7 cellular contexts compared by ENCODE assay signal in the genomic region with DNA sequence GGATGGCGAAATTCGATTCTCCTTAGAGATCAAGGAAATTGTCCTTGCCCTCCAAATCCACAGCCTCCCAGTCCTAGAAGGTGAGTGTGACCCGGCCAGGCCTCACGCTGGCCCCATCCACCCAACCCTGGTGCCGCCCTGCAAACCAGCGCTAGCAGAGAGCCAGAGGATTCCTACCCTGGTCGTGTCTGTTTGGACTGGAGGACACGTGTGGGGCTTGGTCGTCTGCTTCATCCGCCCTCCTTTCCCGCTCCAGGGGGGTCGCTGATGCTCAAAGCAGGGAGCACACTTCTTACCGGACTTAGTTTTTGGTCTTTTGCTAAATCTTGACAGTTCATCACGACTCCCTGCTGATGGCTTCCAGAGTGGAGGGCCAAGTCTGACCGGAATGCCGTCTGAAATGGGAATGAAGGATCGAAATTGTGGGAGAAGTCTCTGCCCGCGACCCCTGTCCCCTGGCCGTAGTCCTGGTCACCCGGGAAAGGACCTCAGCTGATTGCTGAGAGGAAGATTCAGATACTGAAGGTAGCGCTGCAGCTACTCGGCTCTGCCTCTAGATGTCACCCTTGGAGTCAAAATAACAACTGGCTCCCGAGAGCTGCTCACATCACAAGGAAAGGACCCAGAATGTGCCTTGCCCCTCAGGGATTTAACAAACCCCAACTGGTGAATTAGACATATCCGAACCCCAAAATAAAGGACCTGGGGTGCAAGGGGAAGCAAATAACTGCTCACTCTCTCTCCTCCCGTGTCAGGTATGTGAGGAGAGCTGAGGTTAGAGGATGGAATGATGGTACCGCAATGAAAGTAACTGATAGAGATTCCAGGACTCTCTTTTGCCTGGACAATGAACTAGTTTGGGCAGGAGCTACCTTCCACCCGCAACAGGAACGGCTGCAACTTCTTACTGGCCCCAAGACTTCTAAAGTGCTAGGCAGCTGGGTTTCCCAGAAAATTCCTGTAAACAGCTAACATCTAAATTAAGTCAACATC. TPM values are rescaled to one million over a fixed set of nuclear protein-coding genes. Genes with fewer than 3 reads are reported as not detected.
DNase-seq lines count a peak whose midpoint lies in the region; ATAC-seq and TF ChIP-seq lines count a peak whose summit lies in the region.

No MANE protein-coding gene starts in this region.

- H3K79me2 ChIP-seq in GM23338 (replicated peaks; ENCODE audit: insufficient read depth): no peaks in the 10 kb centered on the region
- H3K79me2 ChIP-seq in KMS-11 (ENCODE audit: insufficient read depth, low read depth): no peaks in the 10 kb centered on the region

- H3K9me3 Mint-ChIP-seq in GM23338: no peaks in the 10 kb centered on the region
- H3K9me3 Mint-ChIP-seq in activated naive CD8-positive, alpha-beta T cell treated with anti-CD3 and anti-CD28 coated beads, Interleukin-2, amount 10 ng/mL, durations not matched to agents 7 days and 5 days: no peaks in the 10 kb centered on the region

- H3K36me3 ChIP-seq in GM23338 (ENCODE audit: insufficient read depth) (no peaks in the 10 kb centered on the region), KMS-11 (ENCODE audit: insufficient read depth) (no peaks in the 10 kb centered on the region)

- H4K20me1 ChIP-seq in GM23338 (replicated peaks; ENCODE audit: insufficient read depth) (no peaks in the 10 kb centered on the region), KMS-11 (ENCODE audit: insufficient read depth) (no peaks in the 10 kb centered on the region)

- peaks cover 2% of the 10 kb centered on the region for H3K27me3 Mint-ChIP-seq in GM23338 (ENCODE audit: insufficient read depth, low read depth, poor library complexity)
- H3K27me3 Mint-ChIP-seq in activated naive CD8-positive, alpha-beta T cell treated with anti-CD3 and anti-CD28 coated beads, Interleukin-2, amount 10 ng/mL, durations not matched to agents 7 days and 5 days: peaks cover 29% of the 10 kb centered on the region

- DNase-seq in GM12864 (ENCODE audit: low read depth) (no peak), GM23338 (ENCODE audit: low spot score) (peak; percentile 91), RPMI7951 (ENCODE audit: low read depth) (peak; percentile 57), left cardiac atrium (peak; percentile 25), renal cortical epithelial cell (ENCODE audit: low read depth) (peak; percentile 46)
- peak; percentile 29 for DNase-seq in activated naive CD8-positive, alpha-beta T cell treated with anti-CD3 and anti-CD28 coated beads, Interleukin-2, amount 10 ng/mL, durations not matched to agents 7 days and 5 days

- intact Hi-C loops in left cardiac atrium (cut with DNase I): loop anchor here in 1 of 2 donors (5.0 to 10.0 kb wide), 2 partner anchors 616 to 683 kb away; no protein-coding TSS in a partner anchor

- no peaks in the 10 kb centered on the region for H3F3A ChIP-seq in GM23338 (replicated peaks; ENCODE audit: low read depth)

- H3K4me3 Mint-ChIP-seq in GM23338: peak overlapping the region; percentile 55; the same call in 2 of the 3 replicates
- no peak overlapping the region for H3K4me3 Mint-ChIP-seq in activated naive CD8-positive, alpha-beta T cell treated with anti-CD3 and anti-CD28 coated beads, Interleukin-2, amount 10 ng/mL, durations not matched to agents 7 days and 5 days

- no peaks in the 10 kb centered on the region for H3K36me3 Mint-ChIP-seq in GM23338 (ENCODE audit: low read depth)
- no peaks in the 10 kb centered on the region for H3K36me3 Mint-ChIP-seq in activated naive CD8-positive, alpha-beta T cell treated with anti-CD3 and anti-CD28 coated beads, Interleukin-2, amount 10 ng/mL, durations not matched to agents 7 days and 5 days

- H3K9ac ChIP-seq in KMS-11: no peak overlapping the region

- H3K4me1 Mint-ChIP-seq in GM23338: no peaks in the 10 kb centered on the region
- no peaks in the 10 kb centered on the region for H3K4me1 Mint-ChIP-seq in activated naive CD8-positive, alpha-beta T cell treated with anti-CD3 and anti-CD28 coated beads, Interleukin-2, amount 10 ng/mL, durations not matched to agents 7 days and 5 days

- ATAC-seq in GM23338: peak; percentile 98
- ATAC-seq in activated naive CD8-positive, alpha-beta T cell treated with anti-CD3 and anti-CD28 coated beads, Interleukin-2, amount 10 ng/mL, durations not matched to agents 7 days and 5 days (ENCODE audit: low read depth): peak; percentile 73
- ATAC-seq in left cardiac atrium: peak; percentile 68 to 80

- H3K4me3 ChIP-seq in GM12864 (ENCODE audit: low read depth, low read length): no peak overlapping the region
- peak overlapping the region; percentile 43 for H3K4me3 ChIP-seq in GM23338
- H3K4me3 ChIP-seq in KMS-11 (IDR thresholded peaks at IDR 0.05; ENCODE audit: insufficient read depth, low read depth, low read length): no peak overlapping the region

- no peaks in the 10 kb centered on the region for H3K4me1 ChIP-seq in GM23338 (ENCODE audit: insufficient read depth)
- H3K4me1 ChIP-seq in KMS-11 (ENCODE audit: low read depth, poor library complexity, severe bottlenecking): no peaks in the 10 kb centered on the region

- POLR2A ChIA-PET in activated naive CD8-positive, alpha-beta T cell treated with anti-CD3 and anti-CD28 coated beads, Interleukin-2, amount 10 ng/mL, durations not matched to agents 7 days and 5 days (lab: Charles Lee): no interaction called here

- H3K27ac ChIP-seq in GM23338 (ENCODE audit: low read depth): no peak overlapping the region
- no peak overlapping the region for H3K27ac ChIP-seq in KMS-11

- H3K27me3 ChIP-seq in GM23338 (ENCODE audit: insufficient read depth): no peaks in the 10 kb centered on the region
- H3K27me3 ChIP-seq in KMS-11 (ENCODE audit: insufficient read depth, low read depth): no peaks in the 10 kb centered on the region

- no peaks in the 10 kb centered on the region for H3K9me2 ChIP-seq in GM23338 (ENCODE audit: insufficient read depth)

- peak overlapping the region; percentile 73 for H3K4me2 ChIP-seq in GM23338
- no peak overlapping the region for H3K4me2 ChIP-seq in KMS-11

- H3K27ac Mint-ChIP-seq in GM23338: no peak overlapping the region
- no peak overlapping the region for H3K27ac Mint-ChIP-seq in activated naive CD8-positive, alpha-beta T cell treated with anti-CD3 and anti-CD28 coated beads, Interleukin-2, amount 10 ng/mL, durations not matched to agents 7 days and 5 days

- H2AFZ ChIP-seq in GM23338: peak overlapping the region; percentile 93
- H2AFZ ChIP-seq in KMS-11 (ENCODE audit: low read depth): peak overlapping the region; percentile 47; the same call in 1 of the 2 replicates

- TF ChIP-seq CTCF in GM12864 (IDR thresholded peaks at IDR 0.05; ENCODE audit: low read depth, low read length, missing control alignments): peak; percentile 93
- TF ChIP-seq CTCF in GM23338 (conservative IDR thresholded peaks at IDR 0.05; ENCODE audit: low read depth in 2 of 2): peak; percentile 80 to 88
- peak; percentile 86 for TF ChIP-seq CTCF in KMS-11 (conservative IDR thresholded peaks at IDR 0.05; ENCODE audit: low read depth, low read length)

TF ChIP-seq in GM23338, 12 proteins besides CTCF, POLR2A, EP300 and RAD21 (continues in another document):
- TF ChIP-seq EZH2 (IDR thresholded peaks at IDR 0.05; ENCODE audit: low read depth, unreplicated experiment): no peak

RNA-seq across cellular contexts. Expression of gene ORC5, which starts 23.5 kb away (rescaled TPM):
- 22.1 and 89.0 TPM in 2 replicates for total RNA-seq in GM23338 (2014; rRNA removed; shearing (Covaris generic))
- 9.8 and 10.9 TPM in 2 replicates for polyA plus RNA-seq in GM23338 (2016; fragmentation: Nextera tagmentation; extraction: Ambion mirVana)
- total RNA-seq in RPMI7951 (2014; rRNA removed; shearing (Covaris generic)): 33.3 and 37.1 TPM in 2 replicates
- 10 to 100 TPM; 20.3 to 20.8 TPM for total RNA-seq in activated naive CD8-positive, alpha-beta T cell treated with anti-CD3 and anti-CD28 coated beads, Interleukin-2, amount 10 ng/mL, durations not matched to agents 7 days and 5 days
- total RNA-seq in left cardiac atrium: 10 to 100 TPM; 10.0 to 10.5 TPM
- 16.8 and 137 TPM in 2 replicates for total RNA-seq in renal cortical epithelial cell
